ENCODE assay signal across 1 cellular context in the genomic region with DNA sequence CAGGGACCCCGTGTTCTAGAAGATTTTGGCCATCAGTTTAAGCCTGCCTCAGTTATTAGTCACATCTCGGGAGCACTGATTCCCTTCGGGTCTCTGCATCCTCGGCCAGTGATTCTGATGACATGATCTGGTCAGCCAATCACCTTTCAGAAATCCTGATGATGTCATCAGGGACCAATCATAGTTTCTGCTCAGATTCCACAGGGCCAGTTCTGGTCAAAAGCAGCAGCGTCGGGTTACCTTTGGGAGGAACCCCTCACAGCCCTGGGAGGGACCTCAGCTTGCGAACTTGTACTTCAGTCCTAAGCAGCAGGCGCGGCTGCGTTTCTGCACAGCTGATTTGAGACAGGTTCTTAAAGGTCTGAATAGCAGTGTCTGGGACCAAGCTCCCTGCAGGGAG.
A peak's percentile ranks its signal among the peaks of the same experiment; 100 is the strongest.
TF ChIP-seq lines count a peak whose summit lies in the region.

No MANE protein-coding gene starts in this region.

TF ChIP-seq in liver, 16 proteins besides CTCF, POLR2A, EP300 and RAD21 (continued from another document):
- TF ChIP-seq, protein P1, sequence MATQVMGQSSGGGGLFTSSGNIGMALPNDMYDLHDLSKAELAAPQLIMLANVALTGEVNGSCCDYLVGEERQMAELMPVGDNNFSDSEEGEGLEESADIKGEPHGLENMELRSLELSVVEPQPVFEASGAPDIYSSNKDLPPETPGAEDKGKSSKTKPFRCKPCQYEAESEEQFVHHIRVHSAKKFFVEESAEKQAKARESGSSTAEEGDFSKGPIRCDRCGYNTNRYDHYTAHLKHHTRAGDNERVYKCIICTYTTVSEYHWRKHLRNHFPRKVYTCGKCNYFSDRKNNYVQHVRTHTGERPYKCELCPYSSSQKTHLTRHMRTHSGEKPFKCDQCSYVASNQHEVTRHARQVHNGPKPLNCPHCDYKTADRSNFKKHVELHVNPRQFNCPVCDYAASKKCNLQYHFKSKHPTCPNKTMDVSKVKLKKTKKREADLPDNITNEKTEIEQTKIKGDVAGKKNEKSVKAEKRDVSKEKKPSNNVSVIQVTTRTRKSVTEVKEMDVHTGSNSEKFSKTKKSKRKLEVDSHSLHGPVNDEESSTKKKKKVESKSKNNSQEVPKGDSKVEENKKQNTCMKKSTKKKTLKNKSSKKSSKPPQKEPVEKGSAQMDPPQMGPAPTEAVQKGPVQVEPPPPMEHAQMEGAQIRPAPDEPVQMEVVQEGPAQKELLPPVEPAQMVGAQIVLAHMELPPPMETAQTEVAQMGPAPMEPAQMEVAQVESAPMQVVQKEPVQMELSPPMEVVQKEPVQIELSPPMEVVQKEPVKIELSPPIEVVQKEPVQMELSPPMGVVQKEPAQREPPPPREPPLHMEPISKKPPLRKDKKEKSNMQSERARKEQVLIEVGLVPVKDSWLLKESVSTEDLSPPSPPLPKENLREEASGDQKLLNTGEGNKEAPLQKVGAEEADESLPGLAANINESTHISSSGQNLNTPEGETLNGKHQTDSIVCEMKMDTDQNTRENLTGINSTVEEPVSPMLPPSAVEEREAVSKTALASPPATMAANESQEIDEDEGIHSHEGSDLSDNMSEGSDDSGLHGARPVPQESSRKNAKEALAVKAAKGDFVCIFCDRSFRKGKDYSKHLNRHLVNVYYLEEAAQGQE (IDR thresholded peaks at IDR 0.05) = no peak
- TF ChIP-seq TAF1 (conservative IDR thresholded peaks at IDR 0.05) = no peak
- TF ChIP-seq NR2F2 (IDR thresholded peaks at IDR 0.05) = no peak
- no peak for TF ChIP-seq GABPA (IDR thresholded peaks at IDR 0.05 in 1 of 2, conservative IDR thresholded peaks at IDR 0.05 in 1 of 2)
- peak; percentile 26 for TF ChIP-seq SP1 (IDR thresholded peaks at IDR 0.05)
- TF ChIP-seq RXRA (IDR thresholded peaks at IDR 0.05) = peak in 1 of 2 donors; percentile 25
- peak in 1 of 2 donors; percentile 17 for TF ChIP-seq JUND (IDR thresholded peaks at IDR 0.05)
